1 cellular context compared by ENCODE assay signal in genomic region chr11:108616549-108616948, GRCh38.
TF ChIP-seq lines count a peak whose summit lies in the region.

No MANE protein-coding gene starts in this region.

TF ChIP-seq in WTC11, 78 proteins besides CTCF, POLR2A, EP300 and RAD21 (continued from another document):
- no peak for TF ChIP-seq ZNF532 (CRISPR knock-in tag; IDR thresholded peaks at IDR 0.05; ENCODE audit: borderline replicate concordance)
- TF ChIP-seq USF2 (CRISPR knock-in tag; IDR thresholded peaks at IDR 0.05), result no peak
- TF ChIP-seq JAZF1 (CRISPR knock-in tag; IDR thresholded peaks at IDR 0.05), result no peak
- no peak for TF ChIP-seq ZNF396 (CRISPR knock-in tag; IDR thresholded peaks at IDR 0.05; ENCODE audit: borderline replicate concordance)
- TF ChIP-seq ZNF423 (CRISPR knock-in tag; IDR thresholded peaks at IDR 0.05), result no peak
- TF ChIP-seq ZNF671 (CRISPR knock-in tag; IDR thresholded peaks at IDR 0.05), result no peak
- TF ChIP-seq USF1 (CRISPR knock-in tag; IDR thresholded peaks at IDR 0.05), result no peak
- TF ChIP-seq FOXP1 (CRISPR knock-in tag; IDR thresholded peaks at IDR 0.05; ENCODE audit: borderline replicate concordance), result no peak
- TF ChIP-seq PRDM15 (CRISPR knock-in tag; IDR thresholded peaks at IDR 0.05), result no peak
- no peak for TF ChIP-seq PRRX2 (CRISPR knock-in tag; IDR thresholded peaks at IDR 0.05)
- no peak for TF ChIP-seq ZSCAN18 (CRISPR knock-in tag; IDR thresholded peaks at IDR 0.05)
